In genomic region chr17:1490643-1491405, GRCh38 we compare ENCODE assay signal across 1 cellular context.
A peak's percentile ranks its signal among the peaks of the same experiment; 100 is the strongest.
TF ChIP-seq lines count a peak whose summit lies in the region.

No MANE protein-coding gene starts in this region.

TF ChIP-seq in K562, 482 proteins besides CTCF, POLR2A, EP300 and RAD21 (continued from another document and continues in another):
- no peak for TF ChIP-seq AFF1 (IDR thresholded peaks at IDR 0.05; ENCODE audit: low read depth in 1 of 2, partially characterized antibody in 2 of 2)
- peak in 1 of 3 experiments; percentile 11 for TF ChIP-seq YY1 (IDR thresholded peaks at IDR 0.05; ENCODE audit: borderline replicate concordance in 1 of 3, control insufficient read depth in 1 of 3, extremely low read depth in 1 of 3, insufficient read depth in 3 of 3, insufficient read length in 1 of 3, insufficient replicate concordance in 2 of 3, low read depth in 1 of 3, low read length in 2 of 3)
- TF ChIP-seq ZZZ3 (IDR thresholded peaks at IDR 0.05) = no peak
- TF ChIP-seq DPF2 (IDR thresholded peaks at IDR 0.05) = peak; percentile 90
- TF ChIP-seq RBM22 (IDR thresholded peaks at IDR 0.05; ENCODE audit: low read depth, low read length, poor library complexity, severe bottlenecking) = peak; percentile 27
- TF ChIP-seq LARP7 (IDR thresholded peaks at IDR 0.05) = no peak
- TF ChIP-seq RBM17 (IDR thresholded peaks at IDR 0.05; ENCODE audit: borderline replicate concordance, low read depth, low read length) = no peak
- TF ChIP-seq FOS (IDR thresholded peaks at IDR 0.05; ENCODE audit: extremely low read depth, insufficient read length) = no peak
- peak; percentile 51 for TF ChIP-seq KDM5B (IDR thresholded peaks at IDR 0.05; ENCODE audit: insufficient replicate concordance, low read depth, low read length)
- TF ChIP-seq RBM39 (optimal IDR thresholded peaks at IDR 0.05; ENCODE audit: low read depth, low read length) = no peak
- no peak for TF ChIP-seq ZNF584 (CRISPR knock-in tag; IDR thresholded peaks at IDR 0.05; ENCODE audit: low read depth)
- TF ChIP-seq BHLHE40 (IDR thresholded peaks at IDR 0.05; ENCODE audit: low read length) = peak; percentile 58
- TF ChIP-seq SREBF2 (CRISPR knock-in tag; IDR thresholded peaks at IDR 0.05) = no peak
- peak; percentile 69; the same call in 1 of the 2 replicates for TF ChIP-seq GATAD2A (IDR thresholded peaks at IDR 0.05)
- no peak for TF ChIP-seq TGIF2 (CRISPR knock-in tag; IDR thresholded peaks at IDR 0.05)
- peak; percentile 25; the same call in 1 of the 2 replicates for TF ChIP-seq EGR1 (conservative IDR thresholded peaks at IDR 0.05)
- no peak for TF ChIP-seq BRCA1 (IDR thresholded peaks at IDR 0.05)
- TF ChIP-seq BRCA1 (CRISPR knock-in tag; IDR thresholded peaks at IDR 0.05) = no peak
- TF ChIP-seq SMC3 (conservative IDR thresholded peaks at IDR 0.05; ENCODE audit: insufficient read depth, low read depth, low read length) = no peak
- TF ChIP-seq HEY1 (CRISPR knock-in tag; IDR thresholded peaks at IDR 0.05; ENCODE audit: borderline replicate concordance) = no peak
- TF ChIP-seq RFX5 (IDR thresholded peaks at IDR 0.05; ENCODE audit: low read depth, low read length) = no peak
- TF ChIP-seq ZKSCAN8 (CRISPR knock-in tag; IDR thresholded peaks at IDR 0.05) = no peak
- peak in 1 of 3 experiments; percentile 46; a peak in 1 of 6 replicates for TF ChIP-seq ZBTB11 (CRISPR knock-in tag; IDR thresholded peaks at IDR 0.05)
- no peak for TF ChIP-seq KAT2B (IDR thresholded peaks at IDR 0.05; ENCODE audit: low read depth, low read length)
- no peak for TF ChIP-seq KLF1 (tag; IDR thresholded peaks at IDR 0.05)
- no peak for TF ChIP-seq BRD4 (IDR thresholded peaks at IDR 0.05)
- no peak for TF ChIP-seq ZNF79 (CRISPR knock-in tag; IDR thresholded peaks at IDR 0.05; ENCODE audit: low read depth)
- TF ChIP-seq ZC3H4 (CRISPR knock-in tag; IDR thresholded peaks at IDR 0.05; ENCODE audit: borderline replicate concordance) = no peak
- TF ChIP-seq ATF4 (CRISPR knock-in tag; IDR thresholded peaks at IDR 0.05) = no peak
- TF ChIP-seq RHOXF2B (CRISPR knock-in tag; conservative IDR thresholded peaks at IDR 0.05) = no peak
- TF ChIP-seq ZEB2 (IDR thresholded peaks at IDR 0.05) = no peak
- TF ChIP-seq ZBTB7A (IDR thresholded peaks at IDR 0.05; ENCODE audit: borderline replicate concordance, control insufficient read depth, low read depth, low read length) = peak; percentile 79
- no peak for TF ChIP-seq PREB (CRISPR knock-in tag; IDR thresholded peaks at IDR 0.05)
- TF ChIP-seq MAX (CRISPR knock-in tag; IDR thresholded peaks at IDR 0.05) = peak; percentile 73
- no peak for TF ChIP-seq NFRKB (IDR thresholded peaks at IDR 0.05; ENCODE audit: low read depth)
- no peak for TF ChIP-seq IRF1 (CRISPR knock-in tag; IDR thresholded peaks at IDR 0.05; ENCODE audit: borderline replicate concordance)
- TF ChIP-seq DDX20 (tag; IDR thresholded peaks at IDR 0.05; ENCODE audit: low read depth) = no peak
- TF ChIP-seq ZBTB9 (CRISPR knock-in tag; IDR thresholded peaks at IDR 0.05) = no peak
- TF ChIP-seq POLR2G (IDR thresholded peaks at IDR 0.05; ENCODE audit: low read depth, low read length) = peak; percentile 77
- TF ChIP-seq GATA2 (CRISPR knock-in tag; IDR thresholded peaks at IDR 0.05) = peak; percentile 77
- no peak for TF ChIP-seq SMARCB1 (IDR thresholded peaks at IDR 0.05; ENCODE audit: insufficient read length, low read depth)
- TF ChIP-seq NBN (IDR thresholded peaks at IDR 0.05; ENCODE audit: low read depth) = 0 out of 2 replicates have a peak, but pooled peaks have one; percentile 64
- no peak for TF ChIP-seq SP2 (IDR thresholded peaks at IDR 0.05; ENCODE audit: extremely low read depth, low read depth, low read length, poor library complexity, severe bottlenecking)
- no peak for TF ChIP-seq ATF2 (CRISPR knock-in tag; IDR thresholded peaks at IDR 0.05)
- TF ChIP-seq ZNF354B (CRISPR knock-in tag; IDR thresholded peaks at IDR 0.05) = no peak
- TF ChIP-seq ZBTB43 (CRISPR knock-in tag; IDR thresholded peaks at IDR 0.05) = no peak
- no peak for TF ChIP-seq PRPF4 (IDR thresholded peaks at IDR 0.05; ENCODE audit: insufficient read depth, low read depth, low read length, poor library complexity, severe bottlenecking)
- no peak for TF ChIP-seq BCL6 (CRISPR knock-in tag; IDR thresholded peaks at IDR 0.05)
- TF ChIP-seq STAG1 (CRISPR knock-in tag; IDR thresholded peaks at IDR 0.05; ENCODE audit: borderline replicate concordance) = no peak
- TF ChIP-seq RFX1 (IDR thresholded peaks at IDR 0.05) = no peak
- peak; percentile 92 for TF ChIP-seq CXXC5 (CRISPR knock-in tag; IDR thresholded peaks at IDR 0.05)
- TF ChIP-seq ATF1 (CRISPR knock-in tag; IDR thresholded peaks at IDR 0.05) = no peak
- TF ChIP-seq ATF1 (tag; IDR thresholded peaks at IDR 0.05) = peak; percentile 75
- TF ChIP-seq CCNT2 (IDR thresholded peaks at IDR 0.05; ENCODE audit: borderline replicate concordance, extremely low read depth, insufficient read length, low read depth, low read length) = peak; percentile 63
